ENCODE assay signal across 25 cellular contexts in genomic region chr14:96989293-96989692, GRCh38.
"Had no signal": no experiment of that assay in that cellular context is flagged by ENCODE, and none has a peak within 500 bp of the region (broad histone marks: within the 10 kb centered on the region; RNA-seq: fewer than 3 reads in every experiment).

No MANE protein-coding gene starts in this region.

- H3K36me3 ChIP-seq: brain microvascular endothelial cell, gastroesophageal sphincter, heart right ventricle, right atrium auricular region, transverse colon, vagina had no signal

- H3K27me3 Mint-ChIP-seq: activated naive CD8-positive, alpha-beta T cell treated with anti-CD3 and anti-CD28 coated beads, Interleukin-2, amount 50 U/mL, for 24 hours had no signal

- H3K27ac ChIP-seq: brain microvascular endothelial cell, gastroesophageal sphincter, heart right ventricle, right atrium auricular region, transverse colon, vagina, VCaP had no signal

- H3K27me3 ChIP-seq: brain microvascular endothelial cell, gastroesophageal sphincter, right atrium auricular region, transverse colon, vagina had no signal

- H3K4me3 Mint-ChIP-seq: activated naive CD4-positive, alpha-beta T cell treated with anti-CD3 and anti-CD28 coated beads, Interleukin-2, amount 10 ng/mL, durations not matched to agents 7 days and 5 days; activated naive CD8-positive, alpha-beta T cell treated with anti-CD3 and anti-CD28 coated beads, Interleukin-2, amount 50 U/mL, for 24 hours; immature natural killer cell; naive thymus-derived CD8-positive, alpha-beta T cell had no signal

- ATAC-seq: activated naive CD8-positive, alpha-beta T cell treated with anti-CD3 and anti-CD28 coated beads, Interleukin-2, amount 50 U/mL, for 24 hours; esophagus mucosa; gastroesophageal sphincter; heart right ventricle; left ventricle myocardium superior; naive thymus-derived CD8-positive, alpha-beta T cell had no signal

- H3K27ac Mint-ChIP-seq: activated naive CD4-positive, alpha-beta T cell treated with anti-CD3 and anti-CD28 coated beads, Interleukin-2, amount 10 ng/mL, durations not matched to agents 7 days and 5 days; activated naive CD8-positive, alpha-beta T cell treated with anti-CD3 and anti-CD28 coated beads, Interleukin-2, amount 50 U/mL, for 24 hours; immature natural killer cell had no signal

- H3K9me3 Mint-ChIP-seq: activated naive CD4-positive, alpha-beta T cell treated with anti-CD3 and anti-CD28 coated beads, Interleukin-2, amount 10 ng/mL, durations not matched to agents 7 days and 5 days; activated naive CD8-positive, alpha-beta T cell treated with anti-CD3 and anti-CD28 coated beads, Interleukin-2, amount 50 U/mL, for 24 hours had no signal

- H3K4me1 ChIP-seq: gastroesophageal sphincter, right atrium auricular region, transverse colon, vagina had no signal

- H3K9me3 ChIP-seq: right atrium auricular region, transverse colon, vagina had no signal

- H3K36me3 Mint-ChIP-seq: activated naive CD4-positive, alpha-beta T cell treated with anti-CD3 and anti-CD28 coated beads, Interleukin-2, amount 10 ng/mL, durations not matched to agents 7 days and 5 days; immature natural killer cell had no signal

- H3K4me3 ChIP-seq: gastroesophageal sphincter, heart right ventricle, right atrium auricular region, transverse colon, vagina had no signal

- DNase-seq: activated CD4-positive, alpha-beta T cell treated with anti-CD3 and anti-CD28 coated beads, Interleukin-2, amount 50 U/mL, for 1 hour; activated CD4-positive, CD25-positive, alpha-beta regulatory T cell treated with anti-CD3 and anti-CD28 coated beads, Interleukin-2, amount 50 U/mL, for 72 hours; activated CD8-positive, alpha-beta memory T cell treated with anti-CD3 and anti-CD28 coated beads, Interleukin-2, amount 50 U/mL, for 4 hours; activated effector memory CD4-positive, alpha-beta T cell treated with Interleukin-2 at 50 U/mL for 16 hours; activated naive CD4-positive, alpha-beta T cell treated with anti-CD3 and anti-CD28 coated beads, Interleukin-2, amount 10 ng/mL, durations not matched to agents 7 days and 5 days; activated naive CD8-positive, alpha-beta T cell treated with anti-CD3 and anti-CD28 coated beads, Interleukin-2, amount 50 U/mL, for 24 hours; activated T-cell treated with anti-CD3 and anti-CD28 coated beads, Interleukin-2, amount 50 U/mL, for 48 hours; aorta; brain microvascular endothelial cell; central memory CD4-positive, alpha-beta T cell; cortex of kidney; effector CD4-positive, alpha-beta T cell; heart right ventricle; immature natural killer cell; left ventricle myocardium superior; naive thymus-derived CD8-positive, alpha-beta T cell; stimulated activated CD4-positive, alpha-beta T cell treated with anti-CD3 and anti-CD28 coated beads, Interleukin-2, amount 100 ng/mL, for 24 hours; stimulated activated naive CD4-positive, alpha-beta T cell treated with Interleukin-2 at 50 U/mL for 16 hours; T-helper 2 cell; transverse colon had no signal
